Comparison of ENCODE assay signal across 8 cellular contexts in genomic region chr17:74442670-74443515, GRCh38. TPM values are rescaled to one million over a fixed set of nuclear protein-coding genes. Genes with fewer than 3 reads are reported as not detected.
A peak's percentile ranks its signal among the peaks of the same experiment; 100 is the strongest.
DNase-seq lines count a peak whose midpoint lies in the region; ATAC-seq lines count a peak whose summit lies in the region.

No MANE protein-coding gene starts in this region.

- H3K27me3 Mint-ChIP-seq in activated naive CD8-positive, alpha-beta T cell, result peaks cover 3% of the 10 kb centered on the region

- DNase-seq in Caki2 (ENCODE audit: low read depth), result peak; percentile 53
- peak; percentile 86 for DNase-seq in NCI-H1092 treated with DMSO at 0.1 percent for 48 hours (lab: John Stamatoyannopoulos, UW)
- DNase-seq in hypothalamus (lab: John Stamatoyannopoulos, UW), result peak in 45 of 51 donors; percentile 21 to 82 (median 60)
- DNase-seq in sciatic nerve (ENCODE audit: low spot score), result peak; percentile 91
- no peak for DNase-seq in central memory CD4-positive, alpha-beta T cell

- H3K4me3 Mint-ChIP-seq in activated naive CD8-positive, alpha-beta T cell, result peak overlapping the region; percentile 32

- no peak overlapping the region for H3K27ac Mint-ChIP-seq in activated naive CD8-positive, alpha-beta T cell

- H3K4me1 Mint-ChIP-seq in activated naive CD8-positive, alpha-beta T cell (ENCODE audit: low read depth), result peaks cover 1% of the 10 kb centered on the region

- ATAC-seq in GM21423 (IDR thresholded peaks at IDR 0.05; ENCODE audit: unreplicated experiment) (peak; percentile 67), sciatic nerve (peak; percentile 89), GM19455 (IDR thresholded peaks at IDR 0.05; ENCODE audit: unreplicated experiment) (no peak)

- H3K9me3 Mint-ChIP-seq in activated naive CD8-positive, alpha-beta T cell (ENCODE audit: low read depth), result peaks cover 6% of the 10 kb centered on the region

- in situ Hi-C loops in Caki2 (cut with HindIII; ENCODE audit: low pct_unique_long_range_greater_than_20kb, low sequenced_read_pairs), result no loop called here

- H3K36me3 Mint-ChIP-seq in activated naive CD8-positive, alpha-beta T cell, result peaks cover 6% of the 10 kb centered on the region

- intact Hi-C loops in sciatic nerve (cut with DNase I), result no loop called here

RNA-seq across cellular contexts. Expression of gene GPRC5C, which starts 11.0 kb away (rescaled TPM):
- total RNA-seq in Caki2 (2014; rRNA removed; shearing (Covaris generic); ENCODE audit: low replicate concordance), result 328 and 424 TPM in 2 replicates
- total RNA-seq in sciatic nerve, result 62.9 TPM

RNA-seq across cellular contexts. Expression of gene CD300A, which starts 23.5 kb away (rescaled TPM):
- total RNA-seq in Caki2 (2014; rRNA removed; shearing (Covaris generic); ENCODE audit: low replicate concordance), result not detected in 2 replicates
- total RNA-seq in sciatic nerve, result 13.0 TPM

Comparison
In these comparisons a context has a peak if more than half of its experiments do, and no peak if none do; other contexts are left out.
1. RNA of gene CD300A, which starts 23.5 kb away (total RNA-seq): 13.0 TPM in sciatic nerve (single experiment); not detected in Caki2; every median in the first group is over 10 times any median in the second.